In genomic region chr5:171806976-171807823, GRCh38 we compare ENCODE assay signal across 12 cellular contexts. TPM values are rescaled to one million over a fixed set of nuclear protein-coding genes. Genes with fewer than 3 reads are reported as not detected.
A peak's percentile ranks its signal among the peaks of the same experiment; 100 is the strongest.
DNase-seq lines count a peak whose midpoint lies in the region; ATAC-seq and TF ChIP-seq lines count a peak whose summit lies in the region.
"Had no signal": no experiment of that assay in that cellular context is flagged by ENCODE, and none has a peak within 500 bp of the region (broad histone marks: within the 10 kb centered on the region; RNA-seq: fewer than 3 reads in every experiment).

No MANE protein-coding gene starts in this region.

- H3K4me1 ChIP-seq in neutrophil (ENCODE audit: control insufficient read depth in 1 of 2, insufficient read depth in 1 of 2, low read depth in 1 of 2, low read length in 1 of 2) (peaks cover 10 to 11% of the 10 kb centered on the region in 2 experiments), left ventricle myocardium inferior (no peaks in the 10 kb centered on the region)
- H3K4me1 ChIP-seq: HAP-1 had no signal

- H3K27me3 ChIP-seq in neutrophil (peaks cover 43% of the 10 kb centered on the region), left ventricle myocardium inferior (ENCODE audit: low read depth) (peaks cover 35% of the 10 kb centered on the region)

- no peak for TF ChIP-seq CTCF in neutrophil (IDR thresholded peaks at IDR 0.05)
- no peak for TF ChIP-seq CTCF in left ventricle myocardium inferior (IDR thresholded peaks at IDR 0.05; ENCODE audit: borderline replicate concordance)

- H3K9me3 ChIP-seq in neutrophil (no peaks in the 10 kb centered on the region), left ventricle myocardium inferior (replicated peaks) (peaks cover 22% of the 10 kb centered on the region)
- H3K9me3 ChIP-seq: HAP-1 had no signal

- no peak overlapping the region for H3K27ac ChIP-seq in neutrophil
- no peak overlapping the region for H3K27ac ChIP-seq in left ventricle myocardium inferior (replicated peaks)

- no peak for ATAC-seq in HG02938 (IDR thresholded peaks at IDR 0.05; ENCODE audit: unreplicated experiment)

- H3K4me3 ChIP-seq in neutrophil (ENCODE audit: low read depth in 1 of 2, low read length in 1 of 2) (peak overlapping the region; percentile 41), left ventricle myocardium inferior (no peak overlapping the region)
- H3K4me3 ChIP-seq: HAP-1 had no signal

- intact Hi-C loops in left ventricle myocardium inferior (cut with micrococcal nuclease) = no loop called here

- H3K36me3 ChIP-seq in neutrophil (no peaks in the 10 kb centered on the region), left ventricle myocardium inferior (no peaks in the 10 kb centered on the region)
- H3K36me3 ChIP-seq: HAP-1 had no signal

- DNase-seq in NCI-H2171 treated with DMSO at 0.1 percent for 48 hours (lab: John Stamatoyannopoulos, UW) (peak; percentile 21), NCI-H2171 (lab: John Stamatoyannopoulos, UW) (no peak), NCI-H1105 treated with DMSO at 0.1 percent for 48 hours (lab: John Stamatoyannopoulos, UW) (peak; percentile 57), astrocyte of the hippocampus (ENCODE audit: low read depth, low spot score) (peak; percentile 74), left ventricle myocardium inferior (no peak), GM19240 (ENCODE audit: insufficient read length, low spot score) (no peak)
- DNase-seq: activated naive CD4-positive, alpha-beta T cell treated with Interleukin-2 at 50 U/mL for 16 hours; effector CD4-positive, alpha-beta T cell had no signal

RNA-seq across cellular contexts. Expression of gene SMIM23, which starts 21.6 kb away (rescaled TPM):
- not detected for total RNA-seq in left ventricle myocardium inferior
- total RNA-seq: temporal lobe had no signal

Comparison
In these comparisons a context has a peak if more than half of its experiments do, and no peak if none do; other contexts are left out.
1. DNase-seq: peak in NCI-H2171 treated with DMSO at 0.1 percent for 48 hours (single experiment), NCI-H1105 treated with DMSO at 0.1 percent for 48 hours (single experiment) and astrocyte of the hippocampus (single experiment); none in NCI-H2171 (single experiment), left ventricle myocardium inferior (single experiment) and GM19240 (single experiment).